In the genomic region with DNA sequence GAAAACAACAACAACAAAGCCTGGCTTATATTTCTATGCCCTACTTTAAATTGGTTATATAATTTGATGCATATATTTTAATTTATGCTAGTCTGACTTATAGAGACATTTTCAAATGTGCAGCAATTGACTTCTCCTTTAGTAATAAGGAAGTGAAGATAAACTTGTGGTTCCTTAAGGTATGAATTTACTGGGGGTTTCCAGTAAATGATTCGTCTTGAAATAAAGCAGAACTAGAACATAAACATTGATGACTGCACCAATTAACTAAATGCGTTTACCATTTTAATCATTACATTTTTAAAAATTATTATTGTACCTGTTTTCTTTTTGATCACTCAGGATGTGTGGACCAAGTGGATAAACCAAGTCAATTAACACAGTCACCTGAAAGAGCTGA, we compare ENCODE assay signal across 1 cellular context.
TF ChIP-seq lines count a peak whose summit lies in the region.

No MANE protein-coding gene starts in this region.

TF ChIP-seq in SK-N-SH, 30 proteins besides CTCF, POLR2A, EP300 and RAD21 (continued from another document):
- no peak for TF ChIP-seq CHD2 (IDR thresholded peaks at IDR 0.05; ENCODE audit: low read length, partially characterized antibody)
- TF ChIP-seq, protein P1, sequence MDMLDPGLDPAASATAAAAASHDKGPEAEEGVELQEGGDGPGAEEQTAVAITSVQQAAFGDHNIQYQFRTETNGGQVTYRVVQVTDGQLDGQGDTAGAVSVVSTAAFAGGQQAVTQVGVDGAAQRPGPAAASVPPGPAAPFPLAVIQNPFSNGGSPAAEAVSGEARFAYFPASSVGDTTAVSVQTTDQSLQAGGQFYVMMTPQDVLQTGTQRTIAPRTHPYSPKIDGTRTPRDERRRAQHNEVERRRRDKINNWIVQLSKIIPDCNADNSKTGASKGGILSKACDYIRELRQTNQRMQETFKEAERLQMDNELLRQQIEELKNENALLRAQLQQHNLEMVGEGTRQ (IDR thresholded peaks at IDR 0.05; ENCODE audit: borderline replicate concordance, low read depth, low read length) = no peak
- TF ChIP-seq NFIC (IDR thresholded peaks at IDR 0.05; ENCODE audit: borderline replicate concordance) = no peak
- TF ChIP-seq MEF2A (IDR thresholded peaks at IDR 0.05; ENCODE audit: borderline replicate concordance, low read depth) = no peak
- TF ChIP-seq, protein P2, sequence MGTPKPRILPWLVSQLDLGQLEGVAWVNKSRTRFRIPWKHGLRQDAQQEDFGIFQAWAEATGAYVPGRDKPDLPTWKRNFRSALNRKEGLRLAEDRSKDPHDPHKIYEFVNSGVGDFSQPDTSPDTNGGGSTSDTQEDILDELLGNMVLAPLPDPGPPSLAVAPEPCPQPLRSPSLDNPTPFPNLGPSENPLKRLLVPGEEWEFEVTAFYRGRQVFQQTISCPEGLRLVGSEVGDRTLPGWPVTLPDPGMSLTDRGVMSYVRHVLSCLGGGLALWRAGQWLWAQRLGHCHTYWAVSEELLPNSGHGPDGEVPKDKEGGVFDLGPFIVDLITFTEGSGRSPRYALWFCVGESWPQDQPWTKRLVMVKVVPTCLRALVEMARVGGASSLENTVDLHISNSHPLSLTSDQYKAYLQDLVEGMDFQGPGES (IDR thresholded peaks at IDR 0.05; ENCODE audit: low read depth, low read length) = no peak
